In genomic region chr3:71131385-71131871, GRCh38 we compare ENCODE assay signal across 9 cellular contexts.
DNase-seq lines count a peak whose midpoint lies in the region; ATAC-seq, FAIRE-seq and TF ChIP-seq lines count a peak whose summit lies in the region.
"Had no signal": no experiment of that assay in that cellular context is flagged by ENCODE, and none has a peak within 500 bp of the region (broad histone marks: within the 10 kb centered on the region; RNA-seq: fewer than 3 reads in every experiment).

No MANE protein-coding gene starts in this region.

- H3K4me3 ChIP-seq in A549 (no peak overlapping the region), HUES48 (ENCODE audit: low read depth, low read length) (no peak overlapping the region)

- no peaks in the 10 kb centered on the region for H3K36me3 ChIP-seq in HUES48 (ENCODE audit: control insufficient read depth, insufficient read depth, low read length)

- no peak overlapping the region for H3K27ac Mint-ChIP-seq in neural crest cell (ENCODE audit: unreplicated experiment)

- H3K9me3 Mint-ChIP-seq in neural crest cell, result no peaks in the 10 kb centered on the region

- no peaks in the 10 kb centered on the region for H3K27me3 Mint-ChIP-seq in neural crest cell (ENCODE audit: low read depth)

- peak overlapping the region; percentile 86 for H3K4me3 Mint-ChIP-seq in neural crest cell

- peak overlapping the region; percentile 81 for H3K4me2 ChIP-seq in A549

- H3K27me3 ChIP-seq in HUES48 (ENCODE audit: control insufficient read depth, insufficient read depth, low read length), result no peaks in the 10 kb centered on the region

- 65% methylated on average over 5 of the region's 5 CpGs for WGBS in A549 (ENCODE audit: missing lambda C conversion rate)

- POLR2A ChIA-PET in A549 (lab: Yijun Ruan, JAX), result interaction anchor here (0.7 kb wide), 1 partner anchor 222 kb away, joined by 3 read pairs; no protein-coding TSS in a partner anchor

- DNase-seq in A549 (ENCODE audit: low read depth in 1 of 2, low spot score in 1 of 2) (no peak), neural crest cell (ENCODE audit: low read depth, low spot score) (no peak), SKM-1 treated with dmso at 0.1 percent for 144 hours (lab: John Stamatoyannopoulos, UW; ENCODE audit: unreplicated experiment) (no peak), HCEC 1CT (no peak)
- DNase-seq: dermis blood vessel endothelial cell had no signal

- TF ChIP-seq CTCF in A549 (IDR thresholded peaks at IDR 0.05), result no peak
- no peak for TF ChIP-seq CTCF in neural crest cell (conservative IDR thresholded peaks at IDR 0.05)

- peaks cover 63% of the 10 kb centered on the region for H3K4me1 ChIP-seq in A549
- peaks cover 88% of the 10 kb centered on the region for H3K4me1 ChIP-seq in HUES48 (ENCODE audit: control insufficient read depth, insufficient read depth, low read length)

- H3K36me3 Mint-ChIP-seq in neural crest cell (ENCODE audit: low read depth), result no peaks in the 10 kb centered on the region

- TF ChIP-seq RAD21 in A549 (conservative IDR thresholded peaks at IDR 0.05 in 1 of 2, IDR thresholded peaks at IDR 0.05 in 1 of 2), result no peak

- CTCF ChIA-PET in A549 (lab: Yijun Ruan, JAX), result interaction anchor here (0.7 to 2.4 kb wide), 6 partner anchors 9 to 202 kb away, joined by 3 to 6 read pairs (median 4); no protein-coding TSS in a partner anchor

- ATAC-seq in A549 (no peak), GM21825 (IDR thresholded peaks at IDR 0.05; ENCODE audit: unreplicated experiment) (no peak), HG03565 (IDR thresholded peaks at IDR 0.05; ENCODE audit: unreplicated experiment) (no peak)

- no peak for TF ChIP-seq EP300 in A549 (IDR thresholded peaks at IDR 0.05)

- H3K9me3 ChIP-seq in A549, result no peaks in the 10 kb centered on the region
- H3K9me3 ChIP-seq in HUES48 (ENCODE audit: control insufficient read depth, insufficient read depth, low read length), result no peaks in the 10 kb centered on the region

- H3K27ac ChIP-seq in A549 (peak overlapping the region; percentile 69 to 75; a peak in 5 of 6 replicates), HUES48 (ENCODE audit: low read depth, low read length) (peak overlapping the region; percentile 89), cingulate gyrus (ENCODE audit: low read depth, low read length) (peak overlapping the region; percentile 6)

- H3K4me1 Mint-ChIP-seq in neural crest cell, result peaks cover 60% of the 10 kb centered on the region

- no peak overlapping the region for H3K9ac ChIP-seq in HUES48 (ENCODE audit: low read depth, low read length)

- no peak for TF ChIP-seq POLR2A in A549 (IDR thresholded peaks at IDR 0.05; ENCODE audit: low read length)

- no peak for FAIRE-seq in A549 (lab: Jason Lieb, UNC)

TF ChIP-seq in A549, 52 proteins besides CTCF, POLR2A, EP300 and RAD21:
- TF ChIP-seq HOXA7 (CRISPR knock-in tag; IDR thresholded peaks at IDR 0.05) (no peak), POLR2AphosphoS2 (conservative IDR thresholded peaks at IDR 0.05; ENCODE audit: low read length) (no peak), EHMT2 (IDR thresholded peaks at IDR 0.05; ENCODE audit: low read depth) (no peak), NPAS2 (CRISPR knock-in tag; IDR thresholded peaks at IDR 0.05; ENCODE audit: borderline replicate concordance) (no peak), MAX (IDR thresholded peaks at IDR 0.05) (no peak)

Comparison
In these comparisons a context has a peak if more than half of its experiments do, and no peak if none do; other contexts are left out.
1. H3K27ac ChIP-seq: peak in every context shown above with its lines; median percentile 89 in HUES48; 72 in A549; 6 in cingulate gyrus.